Comparison of ENCODE assay signal across 14 cellular contexts in the genomic region with DNA sequence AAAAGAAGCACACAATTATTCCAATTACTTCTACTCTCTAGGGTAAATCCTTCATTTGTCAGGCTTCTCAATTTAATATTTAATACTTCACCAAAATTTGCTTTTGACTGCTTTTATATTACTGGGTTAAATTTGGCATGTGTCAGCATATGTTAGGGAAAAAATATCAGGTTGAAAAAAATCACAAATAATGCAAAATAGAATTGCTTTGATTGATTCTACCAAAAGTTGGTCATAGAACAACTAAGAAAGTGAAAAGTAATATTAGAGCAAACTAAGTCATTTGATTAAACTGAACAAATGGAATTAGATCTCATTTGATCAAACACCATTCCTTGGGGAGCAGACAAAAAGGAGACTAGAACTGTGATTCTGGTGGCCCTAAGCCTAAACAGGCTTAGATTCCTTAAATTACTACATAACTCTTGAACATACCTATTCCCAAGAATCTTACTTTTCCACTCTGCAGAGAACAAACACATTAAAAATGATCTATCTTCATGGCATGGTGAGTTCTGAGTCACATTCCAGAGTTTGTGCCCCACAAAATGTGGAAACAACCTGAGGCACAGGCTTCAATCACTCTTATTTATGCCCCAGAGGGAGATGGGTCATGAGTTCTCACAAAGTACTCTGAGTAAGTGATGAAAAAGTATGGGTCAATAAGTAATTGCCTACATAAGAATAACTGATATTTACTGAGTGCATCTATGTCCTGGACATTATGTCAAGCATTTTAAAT.
A peak's percentile ranks its signal among the peaks of the same experiment; 100 is the strongest.
DNase-seq lines count a peak whose midpoint lies in the region; ATAC-seq and TF ChIP-seq lines count a peak whose summit lies in the region.
"Had no signal": no experiment of that assay in that cellular context is flagged by ENCODE, and none has a peak within 500 bp of the region (broad histone marks: within the 10 kb centered on the region; RNA-seq: fewer than 3 reads in every experiment).

No MANE protein-coding gene starts in this region.

- no peaks in the 10 kb centered on the region for H3K79me2 ChIP-seq in PC-9 (ENCODE audit: low read depth)

- peaks cover 0 to 2% (median 0%) of the 10 kb centered on the region in 3 donors for H3K27me3 Mint-ChIP-seq in immature natural killer cell (ENCODE audit: low read depth in 3 of 3)
- H3K27me3 Mint-ChIP-seq: CD8-positive, alpha-beta memory T cell had no signal

- CTCF ChIA-PET in PC-9 (lab: Charles Lee) = no interaction called here

- H3K4me3 Mint-ChIP-seq in immature natural killer cell = no peak overlapping the region
- H3K4me3 Mint-ChIP-seq: CD8-positive, alpha-beta memory T cell had no signal

- H3K4me1 Mint-ChIP-seq in immature natural killer cell = peaks cover 4 to 11% of the 10 kb centered on the region in 2 donors

- H3K4me2 ChIP-seq in PC-9 = no peak overlapping the region

- no peaks in the 10 kb centered on the region for H4K20me1 ChIP-seq in PC-9 (ENCODE audit: insufficient read depth)

- H3K9me3 Mint-ChIP-seq in immature natural killer cell = no peaks in the 10 kb centered on the region

- peak overlapping the region in 1 of 6 donors; percentile 23 for H3K27ac Mint-ChIP-seq in immature natural killer cell

- intact Hi-C loops in PC-9 (cut with micrococcal nuclease; ENCODE audit: unreplicated experiment) = no loop called here

- peaks cover 46% of the 10 kb centered on the region for H3K36me3 ChIP-seq in PC-9 (ENCODE audit: low read depth)

- POLR2A ChIA-PET in PC-9 (lab: Charles Lee; ENCODE audit: unreplicated experiment) = no interaction called here

- DNase-seq in ELR (ENCODE audit: low read depth) = peak; percentile 23
- DNase-seq in PC-9 = peak in 1 of 2 experiments; percentile 76
- DNase-seq in epithelial cell of esophagus (ENCODE audit: low read depth) = peak; percentile 59
- peak; percentile 93 for DNase-seq in renal cortical epithelial cell (ENCODE audit: low read depth)
- DNase-seq in NCI-H345 (lab: John Stamatoyannopoulos, UW) = no peak
- DNase-seq in immature natural killer cell = no peak
- DNase-seq: DMS153, KG1, NCI-H1105, NCI-H774, Peyer's patch had no signal

- H2AFZ ChIP-seq in PC-9 = no peak overlapping the region

- peaks cover 18% of the 10 kb centered on the region; the same call in 1 of the 2 replicates for H3F3A ChIP-seq in PC-9 (ENCODE audit: insufficient read depth, low read depth)

- H3K4me3 ChIP-seq in PC-9 = no peak overlapping the region
- no peak overlapping the region for H3K4me3 ChIP-seq in epithelial cell of esophagus (ENCODE audit: low read length)
- H3K4me3 ChIP-seq: Peyer's patch, SJCRH30 had no signal

- H3K9me3 ChIP-seq in PC-9 (ENCODE audit: insufficient read depth, low read depth) = peaks cover 20% of the 10 kb centered on the region
- H3K9me3 ChIP-seq: Peyer's patch, SJCRH30 had no signal

- no peak for ATAC-seq in GM19467 (IDR thresholded peaks at IDR 0.05; ENCODE audit: unreplicated experiment)

- H3K4me1 ChIP-seq in PC-9 (replicated peaks; ENCODE audit: insufficient read depth) = peaks cover 18% of the 10 kb centered on the region
- H3K4me1 ChIP-seq: SJCRH30 had no signal

- no peaks in the 10 kb centered on the region for H3K9me2 ChIP-seq in PC-9 (ENCODE audit: insufficient read depth)

- peak overlapping the region; percentile 18 for H3K27ac ChIP-seq in PC-9
- H3K27ac ChIP-seq: SJCRH30 had no signal

- TF ChIP-seq CTCF in PC-9 (conservative IDR thresholded peaks at IDR 0.05) = no peak
- no peak for TF ChIP-seq CTCF in epithelial cell of esophagus (IDR thresholded peaks at IDR 0.05; ENCODE audit: insufficient read depth, low read depth, low read length, missing control alignments)

- peaks cover 50 to 70% (median 67%) of the 10 kb centered on the region in 3 donors for H3K36me3 Mint-ChIP-seq in immature natural killer cell

- H3K27me3 ChIP-seq in PC-9 (ENCODE audit: insufficient read depth, low read depth) = no peaks in the 10 kb centered on the region
- H3K27me3 ChIP-seq: Peyer's patch, SJCRH30 had no signal

- no TSS peak for BruUV-seq in PC-9 (replicated peaks; lab: Mats Ljungman, UMichigan)

Comparison
In these comparisons a context has a peak if more than half of its experiments do, and no peak if none do; other contexts are left out.
1. DNase-seq: peak in ELR (single experiment), epithelial cell of esophagus (single experiment) and renal cortical epithelial cell (single experiment); none in NCI-H345 (single experiment) and immature natural killer cell (0 of 3).